Comparison of ENCODE assay signal across 8 cellular contexts in the genomic region with DNA sequence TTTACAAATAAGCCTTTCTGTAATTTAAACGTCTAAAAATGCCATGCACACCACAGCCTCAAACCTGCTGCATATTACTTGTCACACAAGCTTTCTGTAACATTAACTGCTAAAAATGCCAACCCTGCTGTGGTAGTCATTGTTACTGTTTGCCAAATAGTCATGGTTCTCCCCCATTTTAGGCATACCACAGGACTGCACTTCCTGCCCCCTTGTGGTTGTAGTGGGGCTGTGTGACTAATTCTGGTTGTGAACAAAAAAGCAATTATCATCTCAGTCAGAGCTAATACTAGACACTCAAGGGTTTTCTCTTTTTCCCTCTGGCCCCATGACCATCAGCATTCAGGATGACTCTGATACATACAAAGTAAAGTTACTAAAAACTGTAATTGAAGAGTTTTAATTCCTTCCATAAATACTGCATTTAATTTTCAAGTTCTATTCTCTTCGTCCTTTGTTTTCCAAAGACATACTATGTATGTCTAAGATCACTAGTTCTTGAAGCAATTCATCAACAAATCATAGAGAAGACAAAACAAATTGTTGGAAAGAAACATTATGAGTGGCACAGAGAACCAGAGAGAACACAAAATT. TPM values are rescaled to one million over a fixed set of nuclear protein-coding genes. Genes with fewer than 3 reads are reported as not detected.
DNase-seq lines count a peak whose midpoint lies in the region; ATAC-seq, FAIRE-seq and TF ChIP-seq lines count a peak whose summit lies in the region.

No MANE protein-coding gene starts in this region.

- no peaks in the 10 kb centered on the region for H3K27me3 ChIP-seq in small intestine (ENCODE audit: control insufficient read depth in 2 of 2, insufficient read depth in 2 of 2, low read length in 2 of 2)

- no peaks in the 10 kb centered on the region for H3K36me3 ChIP-seq in small intestine (ENCODE audit: control insufficient read depth in 2 of 2, insufficient read depth in 2 of 2, low read length in 2 of 2)

- no peak for TF ChIP-seq CTCF in coronary artery (IDR thresholded peaks at IDR 0.05)

- H3K4me3 ChIP-seq in small intestine (ENCODE audit: low read depth in 1 of 2, low read length in 2 of 2) (no peak overlapping the region), coronary artery (no peak overlapping the region)

- no peaks in the 10 kb centered on the region for H3K9me3 ChIP-seq in small intestine (ENCODE audit: control insufficient read depth, low read depth)

- in situ Hi-C loops in Caki2 (cut with HindIII; ENCODE audit: low pct_unique_long_range_greater_than_20kb, low sequenced_read_pairs), result no loop called here

- WGBS in small intestine, 3 donors, result 50 to 54% (median 54%) methylated on average over 2 of the region's 2 CpGs

- peak; percentile 82 for ATAC-seq in GM18867 (IDR thresholded peaks at IDR 0.05; ENCODE audit: unreplicated experiment)
- peak; percentile 78 for ATAC-seq in HG03469 (IDR thresholded peaks at IDR 0.05; ENCODE audit: unreplicated experiment)
- no peak for ATAC-seq in GM19324 (IDR thresholded peaks at IDR 0.05; ENCODE audit: low FRiP score, unreplicated experiment)

- H3K27ac ChIP-seq in small intestine (ENCODE audit: low read depth in 1 of 2, low read length in 1 of 2) (no peak overlapping the region), coronary artery (no peak overlapping the region)

- no peak for FAIRE-seq in small intestine (lab: Jason Lieb, UNC)

- H3K4me1 ChIP-seq in small intestine (ENCODE audit: control insufficient read depth in 2 of 2, insufficient read depth in 1 of 2, low read depth in 1 of 2, low read length in 1 of 2), result no peaks in the 10 kb centered on the region

- DNase-seq in Caki2 (ENCODE audit: low read depth) (peak; percentile 28), RPMI8226 (peak; percentile 66), fibroblast of the conjunctiva (ENCODE audit: low read depth) (peak; percentile 44), small intestine (peak; percentile 6), coronary artery (ENCODE audit: low spot score) (no peak)

RNA-seq across cellular contexts. Expression of gene SLC35F4, which starts 5.7 kb away (rescaled TPM):
- not detected in 2 replicates for total RNA-seq in Caki2 (2014; rRNA removed; shearing (Covaris generic); ENCODE audit: low replicate concordance)
- under 1 TPM in 1 of 3 donors, not detected in 2; 0.10 TPM for polyA plus RNA-seq in small intestine
